8 cellular contexts compared by ENCODE assay signal in the genomic region with DNA sequence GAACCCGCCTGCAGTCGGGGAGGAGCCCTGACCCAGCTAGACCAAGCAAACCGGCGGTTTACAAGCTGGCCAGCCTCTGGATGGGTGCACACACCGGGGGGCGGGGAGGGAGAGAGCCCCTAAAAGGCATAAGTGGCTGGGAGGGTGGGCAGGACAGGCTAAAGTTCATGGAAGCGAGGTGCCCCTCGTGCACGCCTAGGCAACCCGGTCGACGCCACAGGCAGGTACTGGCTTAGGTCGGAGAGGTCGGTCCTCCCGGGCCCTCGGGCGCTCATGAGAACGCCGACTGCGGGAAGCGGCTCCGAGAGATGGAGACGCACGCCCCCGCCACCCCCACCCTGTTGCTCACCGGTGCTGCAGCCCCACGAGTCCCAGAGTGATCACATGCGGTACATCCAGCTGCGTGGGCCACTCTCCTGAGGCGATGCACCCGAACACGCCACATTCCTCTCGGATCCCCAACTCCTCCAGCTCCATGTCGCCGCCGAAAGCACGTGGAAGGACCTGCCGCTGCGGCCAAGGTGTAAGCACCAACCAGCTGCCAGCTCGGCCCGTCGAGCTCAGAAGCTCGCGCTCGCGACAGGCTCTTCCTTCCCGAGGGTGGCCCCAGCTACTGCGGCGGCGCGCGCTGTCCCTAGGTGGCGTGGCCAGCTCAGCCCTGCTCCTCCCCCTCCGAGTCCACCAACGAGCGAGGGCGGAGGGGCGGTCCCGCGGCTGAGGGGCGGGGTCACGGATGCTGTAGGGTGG. TPM values are rescaled to one million over a fixed set of nuclear protein-coding genes. Genes with fewer than 3 reads are reported as not detected.
DNase-seq lines count a peak whose midpoint lies in the region; TF ChIP-seq lines count a peak whose summit lies in the region.

TSS of gene PPAT (minus strand) at position 615 of the 747 bp plus-strand sequence. CDS start at position 477, 138 bp downstream.

- H3K4me3 Mint-ChIP-seq in HFFc6 (peak within 1 kb of the TSS; percentile 95), osteocyte (ENCODE audit: unreplicated experiment) (peak within 1 kb of the TSS; percentile 98)
- H3K4me3 Mint-ChIP-seq in activated naive CD8-positive, alpha-beta T cell, result peak within 1 kb of the TSS; percentile 99

- H3K4me1 ChIP-seq in tibial nerve, result peaks cover 0 to 24% (median 2%) of the 10 kb centered on the region in 4 donors

- H3K4me3 ChIP-seq in GM08714 (ENCODE audit: low read length), result peak within 1 kb of the TSS; percentile 75
- H3K4me3 ChIP-seq in tibial nerve, result peak within 1 kb of the TSS; percentile 69 to 77 (median 74)

- TF ChIP-seq EP300 in tibial nerve (IDR thresholded peaks at IDR 0.05), result peak in 1 of 2 donors; percentile 87

- DNase-seq in HFFc6 (peak; percentile 97), NCI-H1092 (lab: John Stamatoyannopoulos, UW) (peak; percentile 95), SKM-1 treated with dmso at 0.1 percent for 144 hours (lab: John Stamatoyannopoulos, UW; ENCODE audit: unreplicated experiment) (peak; percentile 98), glomerular visceral epithelial cell (ENCODE audit: extremely low spot score) (peak; percentile 99), osteocyte (ENCODE audit: extremely low spot score, unreplicated experiment) (peak; percentile 99), tibial nerve (ENCODE audit: low spot score in 2 of 2) (peak; percentile 95 to 96)

- peaks cover 3% of the 10 kb centered on the region; the same call in 1 of the 2 replicates for H3K27me3 Mint-ChIP-seq in HFFc6 (ENCODE audit: insufficient read depth)
- no peaks in the 10 kb centered on the region for H3K27me3 Mint-ChIP-seq in activated naive CD8-positive, alpha-beta T cell
- no peaks in the 10 kb centered on the region for H3K27me3 Mint-ChIP-seq in osteocyte (ENCODE audit: unreplicated experiment)

- no peaks in the 10 kb centered on the region for H3K36me3 ChIP-seq in tibial nerve

- H3K4me1 Mint-ChIP-seq in HFFc6 (ENCODE audit: low read depth), result peaks cover 54% of the 10 kb centered on the region
- H3K4me1 Mint-ChIP-seq in activated naive CD8-positive, alpha-beta T cell (ENCODE audit: low read depth), result peaks cover 53% of the 10 kb centered on the region
- peaks cover 27% of the 10 kb centered on the region for H3K4me1 Mint-ChIP-seq in osteocyte (ENCODE audit: unreplicated experiment)

- peaks cover 8% of the 10 kb centered on the region for H3K36me3 Mint-ChIP-seq in HFFc6 (ENCODE audit: low read depth)
- H3K36me3 Mint-ChIP-seq in activated naive CD8-positive, alpha-beta T cell, result peaks cover 20% of the 10 kb centered on the region
- H3K36me3 Mint-ChIP-seq in osteocyte (ENCODE audit: unreplicated experiment), result peaks cover 7% of the 10 kb centered on the region

- TF ChIP-seq CTCF in HFFc6 (IDR thresholded peaks at IDR 0.05), result peak; percentile 65
- peak; percentile 34 for TF ChIP-seq CTCF in osteocyte (IDR thresholded peaks at IDR 0.05)
- peak; percentile 17 to 65 (median 51) for TF ChIP-seq CTCF in tibial nerve (IDR thresholded peaks at IDR 0.05)

- H3K9me3 Mint-ChIP-seq in HFFc6, result no peaks in the 10 kb centered on the region
- H3K9me3 Mint-ChIP-seq in activated naive CD8-positive, alpha-beta T cell (ENCODE audit: low read depth), result no peaks in the 10 kb centered on the region
- H3K9me3 Mint-ChIP-seq in osteocyte (ENCODE audit: unreplicated experiment), result no peaks in the 10 kb centered on the region

- 0% methylated on average over 48 to 49 of the region's 62 CpGs for WGBS in tibial nerve, 2 donors

- H3K27ac ChIP-seq in tibial nerve, result peak within 1 kb of the TSS; percentile 86 to 96 (median 94)

- no peaks in the 10 kb centered on the region for H3K9me3 ChIP-seq in tibial nerve

- H3K27ac Mint-ChIP-seq in HFFc6, result peak within 1 kb of the TSS; percentile 94
- H3K27ac Mint-ChIP-seq in activated naive CD8-positive, alpha-beta T cell, result peak within 1 kb of the TSS; percentile 97
- H3K27ac Mint-ChIP-seq in osteocyte (ENCODE audit: unreplicated experiment), result peak within 1 kb of the TSS; percentile 92

- peak; percentile 12 to 72 for TF ChIP-seq POLR2A in tibial nerve (IDR thresholded peaks at IDR 0.05)

- H3K27me3 ChIP-seq in tibial nerve, result no peaks in the 10 kb centered on the region

RNA-seq across cellular contexts. Expression of gene PPAT, which starts in this region (rescaled TPM):
- total RNA-seq in HFFc6 (2021; fragmentation: NEBNext Ultra II Directional; extraction: Animal tissue kit (Norgen Biotek cat#: 25700)), result 10 to 100 TPM; 19.3 to 26.3 (median 22.3) TPM
- total RNA-seq in osteocyte (12.6 and 14.0 TPM in 2 replicates), tibial nerve (1 to 10 TPM; 2.2 to 7.8 (median 3.8) TPM)

Comparison
In these comparisons a context has a peak if more than half of its experiments do, and no peak if none do; other contexts are left out.
1. Peak in every context shown above with its lines: DNase-seq, H3K4me3 ChIP-seq and H3K27ac ChIP-seq.